In genomic region chr17:56596741-56597494, GRCh38 we compare ENCODE assay signal across 8 cellular contexts. TPM values are rescaled to one million over a fixed set of nuclear protein-coding genes. Genes with fewer than 3 reads are reported as not detected.
A peak's percentile ranks its signal among the peaks of the same experiment; 100 is the strongest.
DNase-seq lines count a peak whose midpoint lies in the region; ATAC-seq lines count a peak whose summit lies in the region.

No MANE protein-coding gene starts in this region.

- no peak overlapping the region for H3K14ac ChIP-seq in mesenchymal stem cell (ENCODE audit: low read length in 2 of 2)

- H3K4me2 ChIP-seq in mesenchymal stem cell (ENCODE audit: low read length, poor library complexity, severe bottlenecking) = peak overlapping the region; percentile 76

- no peaks in the 10 kb centered on the region for H3K36me3 ChIP-seq in mesenchymal stem cell (ENCODE audit: control insufficient read depth in 1 of 2, insufficient read depth in 2 of 2, low read depth in 1 of 2, low read length in 2 of 2)

- H3K4ac ChIP-seq in mesenchymal stem cell (ENCODE audit: low read depth in 1 of 2, low read length in 2 of 2) = peak overlapping the region in 1 of 2 experiments; percentile 55

- no peak overlapping the region for H4K91ac ChIP-seq in mesenchymal stem cell (ENCODE audit: low read length)

- no peak overlapping the region for H3K23ac ChIP-seq in mesenchymal stem cell (ENCODE audit: low read length in 2 of 2)

- peaks cover 29 to 62% of the 10 kb centered on the region in 2 experiments for H3K27me3 ChIP-seq in mesenchymal stem cell (ENCODE audit: control insufficient read depth in 1 of 2, insufficient read depth in 1 of 2, low read length in 2 of 2)

- H3K36me3 Mint-ChIP-seq in activated naive CD4-positive, alpha-beta T cell treated with anti-CD3 and anti-CD28 coated beads, Interleukin-2, amount 50 U/mL, for 24 hours = no peaks in the 10 kb centered on the region

- peak; percentile 38 for DNase-seq in stimulated activated CD4-positive, alpha-beta T cell treated with anti-CD3 and anti-CD28 coated beads, Interleukin-15, amount 100 ng/mL, for 24 hours
- DNase-seq in stimulated activated CD4-positive, alpha-beta T cell treated with anti-CD3 and anti-CD28 coated beads, Interleukin-1b, Interleukin-23, amount 100 ng/mL, for 48 hours = no peak
- DNase-seq in mesenchymal stem cell (peak; percentile 20), NCI-H1048 (lab: John Stamatoyannopoulos, UW) (no peak), NCI-H1092 treated with DMSO at 0.1 percent for 48 hours (lab: John Stamatoyannopoulos, UW) (no peak)

- H2AK5ac ChIP-seq in mesenchymal stem cell (ENCODE audit: low read length, severe bottlenecking) = no peak overlapping the region

- H3K9ac ChIP-seq in mesenchymal stem cell (ENCODE audit: low read length) = no peak overlapping the region

- peaks cover 39% of the 10 kb centered on the region for H3K4me1 ChIP-seq in mesenchymal stem cell (ENCODE audit: control insufficient read depth, insufficient read depth, low read depth, low read length)

- peak overlapping the region; percentile 9 for H4K8ac ChIP-seq in mesenchymal stem cell (ENCODE audit: low read length)

- H3K27me3 Mint-ChIP-seq in activated naive CD4-positive, alpha-beta T cell treated with anti-CD3 and anti-CD28 coated beads, Interleukin-2, amount 50 U/mL, for 24 hours = no peaks in the 10 kb centered on the region

- no peak overlapping the region for H2BK120ac ChIP-seq in mesenchymal stem cell (ENCODE audit: low read depth, low read length)

- 0% methylated on average over 19 of the region's 37 CpGs for WGBS in mesenchymal stem cell

- no peak overlapping the region for H2AFZ ChIP-seq in mesenchymal stem cell (ENCODE audit: low read depth, low read length)

- ATAC-seq in GM18511 (IDR thresholded peaks at IDR 0.05; ENCODE audit: unreplicated experiment) (no peak), GM21390 (IDR thresholded peaks at IDR 0.05; ENCODE audit: unreplicated experiment) (no peak)

- H3K79me1 ChIP-seq in mesenchymal stem cell (replicated peaks; ENCODE audit: low read length, poor library complexity, severe bottlenecking) = peaks cover 4% of the 10 kb centered on the region

- no peaks in the 10 kb centered on the region for H3K9me3 Mint-ChIP-seq in activated naive CD4-positive, alpha-beta T cell treated with anti-CD3 and anti-CD28 coated beads, Interleukin-2, amount 50 U/mL, for 24 hours

- peak overlapping the region; percentile 96 for H3K27ac Mint-ChIP-seq in activated naive CD4-positive, alpha-beta T cell treated with anti-CD3 and anti-CD28 coated beads, Interleukin-2, amount 50 U/mL, for 24 hours

- no peaks in the 10 kb centered on the region for H3K9me3 ChIP-seq in mesenchymal stem cell (ENCODE audit: control insufficient read depth, low read length)

- H2BK5ac ChIP-seq in mesenchymal stem cell (ENCODE audit: low read depth, low read length, poor library complexity, severe bottlenecking) = no peak overlapping the region

- peak overlapping the region; percentile 90 for H3K4me3 Mint-ChIP-seq in activated naive CD4-positive, alpha-beta T cell treated with anti-CD3 and anti-CD28 coated beads, Interleukin-2, amount 50 U/mL, for 24 hours

- peak overlapping the region; percentile 36 to 55 for H3K4me3 ChIP-seq in mesenchymal stem cell (ENCODE audit: insufficient read depth in 1 of 2, low read depth in 1 of 2, low read length in 2 of 2)

- no peak overlapping the region for H3K27ac ChIP-seq in mesenchymal stem cell (ENCODE audit: low read length, poor library complexity, severe bottlenecking)

- H3K4me1 Mint-ChIP-seq in activated naive CD4-positive, alpha-beta T cell treated with anti-CD3 and anti-CD28 coated beads, Interleukin-2, amount 50 U/mL, for 24 hours = peaks cover 62% of the 10 kb centered on the region

- H3K18ac ChIP-seq in mesenchymal stem cell (ENCODE audit: low read depth in 1 of 2, low read length in 2 of 2) = peak overlapping the region in 1 of 2 experiments; percentile 41

- no peak overlapping the region for H2BK12ac ChIP-seq in mesenchymal stem cell (ENCODE audit: low read length in 2 of 2)

- H2BK15ac ChIP-seq in mesenchymal stem cell (ENCODE audit: low read depth, poor library complexity, severe bottlenecking) = no peak overlapping the region

RNA-seq across cellular contexts. Expression of gene NOG, which starts 3.4 kb away (rescaled TPM):
- polyA plus RNA-seq in mesenchymal stem cell (2013, experiment 1 of 2) = 8.7 TPM
- 9.5 TPM for polyA plus RNA-seq in mesenchymal stem cell (2013, experiment 2 of 2)

Comparison
In these comparisons a context has a peak if more than half of its experiments do, and no peak if none do; other contexts are left out.
1. DNase-seq: peak in stimulated activated CD4-positive, alpha-beta T cell treated with anti-CD3 and anti-CD28 coated beads, Interleukin-15, amount 100 ng/mL, for 24 hours (single experiment) and mesenchymal stem cell (single experiment); none in stimulated activated CD4-positive, alpha-beta T cell treated with anti-CD3 and anti-CD28 coated beads, Interleukin-1b, Interleukin-23, amount 100 ng/mL, for 48 hours (single experiment), NCI-H1048 (single experiment) and NCI-H1092 treated with DMSO at 0.1 percent for 48 hours (single experiment).